In genomic region chr6:64293298-64293697, GRCh38 we compare ENCODE assay signal across 24 cellular contexts.
"Had no signal": no experiment of that assay in that cellular context is flagged by ENCODE, and none has a peak within 500 bp of the region (broad histone marks: within the 10 kb centered on the region; RNA-seq: fewer than 3 reads in every experiment).

No MANE protein-coding gene starts in this region.

- H3K27ac ChIP-seq: adrenal gland, breast epithelium, epithelial cell of prostate, hepatocyte, prostate gland, spleen, thoracic aorta, WERI-Rb-1 had no signal

- H3K9me3 ChIP-seq: adrenal gland, prostate gland, thoracic aorta had no signal

- H3K27me3 ChIP-seq: adrenal gland, breast epithelium, hepatocyte, spleen had no signal

- H3K4me2 ChIP-seq: hepatocyte had no signal

- H3K4me3 ChIP-seq: adrenal gland, breast epithelium, hepatocyte, prostate gland, spleen, thoracic aorta had no signal

- H2AFZ ChIP-seq: hepatocyte had no signal

- H3K79me2 ChIP-seq: hepatocyte had no signal

- DNase-seq: activated CD4-positive, alpha-beta T cell treated with anti-CD3 and anti-CD28 coated beads, Interleukin-2, amount 50 U/mL, for 1 hour; activated CD4-positive, CD25-positive, alpha-beta regulatory T cell treated with anti-CD3 and anti-CD28 coated beads, Interleukin-2, amount 50 U/mL, for 72 hours; activated CD8-positive, alpha-beta T cell treated with anti-CD3 and anti-CD28 coated beads, Interleukin-2, amount 10 ng/mL, durations not matched to agents 7 days and 5 days; activated T-cell treated with anti-CD3 and anti-CD28 coated beads, Interleukin-2, amount 50 U/mL, for 24 hours; adrenal gland; cortex of kidney; endodermal cell; foreskin melanocyte; immature natural killer cell; left ventricle myocardium superior; mammary epithelial cell; midbrain; spleen; stimulated activated CD4-positive, alpha-beta T cell treated with anti-CD3 and anti-CD28 coated beads, Interleukin-4, amount 100 ng/mL, for 24 hours; stimulated activated naive CD4-positive, alpha-beta T cell treated with Interleukin-2 at 50 U/mL for 16 hours; T-helper 1 cell; WERI-Rb-1 had no signal

- ATAC-seq: activated CD8-positive, alpha-beta T cell treated with anti-CD3 and anti-CD28 coated beads, Interleukin-2, amount 10 ng/mL, durations not matched to agents 7 days and 5 days; activated T-helper 17 cell treated with anti-CD3 and anti-CD28 coated beads, Interleukin-2, amount 50 U/mL, for 72 hours; left ventricle myocardium superior; natural killer cell treated with Interleukin-12 subunit alpha and Interleukin-12 subunit beta and Interleukin-15 and Interleukin-18, amount 100 ng/mL, for 72 hours had no signal

- H3K36me3 ChIP-seq: adrenal gland, breast epithelium, prostate gland, spleen, thoracic aorta, WERI-Rb-1 had no signal

- H3K4me1 ChIP-seq: adrenal gland, breast epithelium, prostate gland, spleen had no signal
